1 cellular context compared by ENCODE assay signal in the genomic region with DNA sequence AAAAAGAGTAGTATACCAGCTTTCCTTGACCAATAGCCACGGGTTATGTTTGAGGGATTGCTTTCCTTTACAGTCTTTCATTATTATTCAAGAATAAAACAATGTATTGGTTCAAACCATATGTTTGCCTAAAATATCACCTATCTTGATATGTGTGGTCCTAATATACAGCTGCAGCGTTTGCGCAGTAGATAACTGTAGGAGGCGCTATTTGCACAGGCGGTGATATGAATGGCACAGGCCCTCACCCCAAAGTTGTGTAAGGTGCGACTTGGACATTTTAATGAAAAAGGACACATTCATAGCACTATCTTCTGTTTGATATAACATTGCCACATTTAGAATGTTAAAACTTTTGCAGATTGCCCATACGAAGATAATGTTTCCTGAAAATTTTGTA.
TF ChIP-seq lines count a peak whose summit lies in the region.

No MANE protein-coding gene starts in this region.

TF ChIP-seq in HCT116, 20 proteins besides CTCF, POLR2A, EP300 and RAD21 (continued from another document):
- TF ChIP-seq, protein P1, sequence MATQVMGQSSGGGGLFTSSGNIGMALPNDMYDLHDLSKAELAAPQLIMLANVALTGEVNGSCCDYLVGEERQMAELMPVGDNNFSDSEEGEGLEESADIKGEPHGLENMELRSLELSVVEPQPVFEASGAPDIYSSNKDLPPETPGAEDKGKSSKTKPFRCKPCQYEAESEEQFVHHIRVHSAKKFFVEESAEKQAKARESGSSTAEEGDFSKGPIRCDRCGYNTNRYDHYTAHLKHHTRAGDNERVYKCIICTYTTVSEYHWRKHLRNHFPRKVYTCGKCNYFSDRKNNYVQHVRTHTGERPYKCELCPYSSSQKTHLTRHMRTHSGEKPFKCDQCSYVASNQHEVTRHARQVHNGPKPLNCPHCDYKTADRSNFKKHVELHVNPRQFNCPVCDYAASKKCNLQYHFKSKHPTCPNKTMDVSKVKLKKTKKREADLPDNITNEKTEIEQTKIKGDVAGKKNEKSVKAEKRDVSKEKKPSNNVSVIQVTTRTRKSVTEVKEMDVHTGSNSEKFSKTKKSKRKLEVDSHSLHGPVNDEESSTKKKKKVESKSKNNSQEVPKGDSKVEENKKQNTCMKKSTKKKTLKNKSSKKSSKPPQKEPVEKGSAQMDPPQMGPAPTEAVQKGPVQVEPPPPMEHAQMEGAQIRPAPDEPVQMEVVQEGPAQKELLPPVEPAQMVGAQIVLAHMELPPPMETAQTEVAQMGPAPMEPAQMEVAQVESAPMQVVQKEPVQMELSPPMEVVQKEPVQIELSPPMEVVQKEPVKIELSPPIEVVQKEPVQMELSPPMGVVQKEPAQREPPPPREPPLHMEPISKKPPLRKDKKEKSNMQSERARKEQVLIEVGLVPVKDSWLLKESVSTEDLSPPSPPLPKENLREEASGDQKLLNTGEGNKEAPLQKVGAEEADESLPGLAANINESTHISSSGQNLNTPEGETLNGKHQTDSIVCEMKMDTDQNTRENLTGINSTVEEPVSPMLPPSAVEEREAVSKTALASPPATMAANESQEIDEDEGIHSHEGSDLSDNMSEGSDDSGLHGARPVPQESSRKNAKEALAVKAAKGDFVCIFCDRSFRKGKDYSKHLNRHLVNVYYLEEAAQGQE (IDR thresholded peaks at IDR 0.05; ENCODE audit: low read depth) = no peak
- TF ChIP-seq SP1 (IDR thresholded peaks at IDR 0.05; ENCODE audit: low read depth) (no peak), SIN3A (IDR thresholded peaks at IDR 0.05; ENCODE audit: low read depth) (no peak), EGR1 (IDR thresholded peaks at IDR 0.05; ENCODE audit: low read depth) (no peak)
